ENCODE assay signal across 1 cellular context in genomic region chr16:30377050-30377811, GRCh38.
TF ChIP-seq lines count a peak whose summit lies in the region.

No MANE protein-coding gene starts in this region.

TF ChIP-seq in H1, 55 proteins besides CTCF, POLR2A, EP300 and RAD21:
- TF ChIP-seq SIX5 (IDR thresholded peaks at IDR 0.05; ENCODE audit: low read depth, low read length) (no peak), FOSL1 (IDR thresholded peaks at IDR 0.05; ENCODE audit: insufficient read depth, low read depth, low read length) (no peak), SP1 (IDR thresholded peaks at IDR 0.05; ENCODE audit: low read depth, low read length) (no peak), MAX (IDR thresholded peaks at IDR 0.05) (peak; percentile 64; the same call in 1 of the 2 replicates)
